Comparison of ENCODE assay signal across 25 cellular contexts in genomic region chr13:33369073-33369472, GRCh38.
DNase-seq lines count a peak whose midpoint lies in the region; ATAC-seq and TF ChIP-seq lines count a peak whose summit lies in the region.
"Had no signal": no experiment of that assay in that cellular context is flagged by ENCODE, and none has a peak within 500 bp of the region (broad histone marks: within the 10 kb centered on the region; RNA-seq: fewer than 3 reads in every experiment).

No MANE protein-coding gene starts in this region.

- no peaks in the 10 kb centered on the region for H3K9me2 ChIP-seq in GM23338 (ENCODE audit: insufficient read depth)

- no peak overlapping the region for H3K4me3 ChIP-seq in GM23338
- H3K4me3 ChIP-seq in parathyroid adenoma (ENCODE audit: low read depth, low read length): no peak overlapping the region
- H3K4me3 ChIP-seq in testis: no peak overlapping the region
- H3K4me3 ChIP-seq: SJSA1 had no signal

- 77 to 82% methylated on average over 3 of the region's 3 CpGs for WGBS in testis, 2 donors

- no peaks in the 10 kb centered on the region for H3K9me3 Mint-ChIP-seq in GM23338
- no peaks in the 10 kb centered on the region for H3K9me3 Mint-ChIP-seq in activated naive CD8-positive, alpha-beta T cell treated with anti-CD3 and anti-CD28 coated beads for 36 hours
- H3K9me3 Mint-ChIP-seq: H9, HFFc6 had no signal

- peak overlapping the region; percentile 75; the same call in 1 of the 2 replicates for H2AFZ ChIP-seq in GM23338
- H2AFZ ChIP-seq in parathyroid adenoma: peak overlapping the region; percentile 13

- TF ChIP-seq CTCF in GM23338 (conservative IDR thresholded peaks at IDR 0.05; ENCODE audit: low read depth in 2 of 2) (no peak), parathyroid adenoma (IDR thresholded peaks at IDR 0.05) (no peak), testis (IDR thresholded peaks at IDR 0.05) (no peak)

- no peak overlapping the region for H3K4me3 Mint-ChIP-seq in GM23338
- no peak overlapping the region for H3K4me3 Mint-ChIP-seq in activated naive CD8-positive, alpha-beta T cell treated with anti-CD3 and anti-CD28 coated beads for 36 hours
- H3K4me3 Mint-ChIP-seq: H9, HFFc6, T-helper 17 cell had no signal

- no peaks in the 10 kb centered on the region for H4K20me1 ChIP-seq in GM23338 (replicated peaks; ENCODE audit: insufficient read depth)

- H3K9ac ChIP-seq in parathyroid adenoma: no peak overlapping the region
- H3K9ac ChIP-seq: KMS-11 had no signal

- TF ChIP-seq POLR2A in testis (IDR thresholded peaks at IDR 0.05): no peak

- no peaks in the 10 kb centered on the region for H3K27me3 Mint-ChIP-seq in GM23338 (ENCODE audit: insufficient read depth, low read depth, poor library complexity)
- no peaks in the 10 kb centered on the region for H3K27me3 Mint-ChIP-seq in activated naive CD8-positive, alpha-beta T cell treated with anti-CD3 and anti-CD28 coated beads for 36 hours

- H3K4me1 ChIP-seq in GM23338 (ENCODE audit: insufficient read depth) (no peaks in the 10 kb centered on the region), parathyroid adenoma (peaks cover 26% of the 10 kb centered on the region), testis (no peaks in the 10 kb centered on the region)
- H3K4me1 ChIP-seq: SJSA1 had no signal

- H3K79me2 ChIP-seq in GM23338 (replicated peaks; ENCODE audit: insufficient read depth): no peaks in the 10 kb centered on the region
- no peaks in the 10 kb centered on the region for H3K79me2 ChIP-seq in parathyroid adenoma

- DNase-seq in NCI-H2227 treated with DMSO at 0.1 percent for 48 hours (lab: John Stamatoyannopoulos, UW) (peak; percentile 2), NCI-H2227 (lab: John Stamatoyannopoulos, UW; ENCODE audit: unreplicated experiment) (no peak), GM23338 (ENCODE audit: low spot score) (no peak), RPMI8226 (peak; percentile 4), testis (no peak), dedifferentiated amniotic fluid mesenchymal stem cell (ENCODE audit: extremely low spot score) (no peak)
- no peak for DNase-seq in activated naive CD8-positive, alpha-beta T cell treated with anti-CD3 and anti-CD28 coated beads for 36 hours
- DNase-seq: 8988T, AML-193, DMS53, H9, HFFc6, NCI-H1436, NCI-H187 treated with DMSO at 0.1 percent for 48 hours, NCI-H2107, NCI-H345, NCI-H524, NCI-H774, OCI-M1, SW 1271, T-helper 17 cell had no signal

- H3K27me3 ChIP-seq in GM23338 (ENCODE audit: insufficient read depth): no peaks in the 10 kb centered on the region
- H3K27me3 ChIP-seq in parathyroid adenoma (ENCODE audit: control insufficient read depth, insufficient read depth, low read length): no peaks in the 10 kb centered on the region
- H3K27me3 ChIP-seq in testis: no peaks in the 10 kb centered on the region
- H3K27me3 ChIP-seq: SJSA1 had no signal

- H3K9me3 ChIP-seq in parathyroid adenoma (ENCODE audit: control insufficient read depth, low read length) (no peaks in the 10 kb centered on the region), testis (no peaks in the 10 kb centered on the region)
- H3K9me3 ChIP-seq: SJSA1 had no signal

- H3K4me1 Mint-ChIP-seq in GM23338: no peaks in the 10 kb centered on the region
- H3K4me1 Mint-ChIP-seq in activated naive CD8-positive, alpha-beta T cell treated with anti-CD3 and anti-CD28 coated beads for 36 hours: peaks cover 13% of the 10 kb centered on the region
- H3K4me1 Mint-ChIP-seq: H9 had no signal

- H3K27ac ChIP-seq in GM23338 (ENCODE audit: low read depth) (no peak overlapping the region), parathyroid adenoma (peak overlapping the region; percentile 58), testis (no peak overlapping the region)
- H3K27ac ChIP-seq: KMS-11, SJSA1 had no signal

- no peak overlapping the region for H3K27ac Mint-ChIP-seq in GM23338
- H3K27ac Mint-ChIP-seq in activated naive CD8-positive, alpha-beta T cell treated with anti-CD3 and anti-CD28 coated beads for 36 hours: no peak overlapping the region
- H3K27ac Mint-ChIP-seq: H9, HFFc6, T-helper 17 cell had no signal

- H3K36me3 Mint-ChIP-seq in GM23338 (ENCODE audit: low read depth): no peaks in the 10 kb centered on the region
- no peaks in the 10 kb centered on the region for H3K36me3 Mint-ChIP-seq in activated naive CD8-positive, alpha-beta T cell treated with anti-CD3 and anti-CD28 coated beads for 36 hours

- no peak overlapping the region for H3K4me2 ChIP-seq in GM23338
- peak overlapping the region; percentile 43 for H3K4me2 ChIP-seq in parathyroid adenoma (ENCODE audit: low read length)
- H3K4me2 ChIP-seq: KMS-11 had no signal

- no peaks in the 10 kb centered on the region for H3F3A ChIP-seq in GM23338 (replicated peaks; ENCODE audit: low read depth)

- no peaks in the 10 kb centered on the region for H3K36me3 ChIP-seq in GM23338 (ENCODE audit: insufficient read depth)
- no peaks in the 10 kb centered on the region for H3K36me3 ChIP-seq in parathyroid adenoma (ENCODE audit: control insufficient read depth, insufficient read depth, low read length)
- no peaks in the 10 kb centered on the region for H3K36me3 ChIP-seq in testis (ENCODE audit: low read depth, missing control alignments)
- H3K36me3 ChIP-seq: SJSA1 had no signal

- intact Hi-C loops in testis (cut with DNase I; ENCODE audit: low total_unique reads): no loop called here

- no peak for ATAC-seq in GM23338
- ATAC-seq: Right ventricle myocardium inferior, T-helper 17 cell had no signal

TF ChIP-seq in GM23338, 12 proteins besides CTCF, POLR2A, EP300 and RAD21 (continues in another document):
- TF ChIP-seq EZH2phosphoT487 (IDR thresholded peaks at IDR 0.05; ENCODE audit: unreplicated experiment) (no peak), POLR2AphosphoS5 (IDR thresholded peaks at IDR 0.05; ENCODE audit: low read depth) (no peak), NANOG (IDR thresholded peaks at IDR 0.05; ENCODE audit: borderline replicate concordance) (no peak), ETS1 (IDR thresholded peaks at IDR 0.05) (no peak)
- TF ChIP-seq, protein P1, sequence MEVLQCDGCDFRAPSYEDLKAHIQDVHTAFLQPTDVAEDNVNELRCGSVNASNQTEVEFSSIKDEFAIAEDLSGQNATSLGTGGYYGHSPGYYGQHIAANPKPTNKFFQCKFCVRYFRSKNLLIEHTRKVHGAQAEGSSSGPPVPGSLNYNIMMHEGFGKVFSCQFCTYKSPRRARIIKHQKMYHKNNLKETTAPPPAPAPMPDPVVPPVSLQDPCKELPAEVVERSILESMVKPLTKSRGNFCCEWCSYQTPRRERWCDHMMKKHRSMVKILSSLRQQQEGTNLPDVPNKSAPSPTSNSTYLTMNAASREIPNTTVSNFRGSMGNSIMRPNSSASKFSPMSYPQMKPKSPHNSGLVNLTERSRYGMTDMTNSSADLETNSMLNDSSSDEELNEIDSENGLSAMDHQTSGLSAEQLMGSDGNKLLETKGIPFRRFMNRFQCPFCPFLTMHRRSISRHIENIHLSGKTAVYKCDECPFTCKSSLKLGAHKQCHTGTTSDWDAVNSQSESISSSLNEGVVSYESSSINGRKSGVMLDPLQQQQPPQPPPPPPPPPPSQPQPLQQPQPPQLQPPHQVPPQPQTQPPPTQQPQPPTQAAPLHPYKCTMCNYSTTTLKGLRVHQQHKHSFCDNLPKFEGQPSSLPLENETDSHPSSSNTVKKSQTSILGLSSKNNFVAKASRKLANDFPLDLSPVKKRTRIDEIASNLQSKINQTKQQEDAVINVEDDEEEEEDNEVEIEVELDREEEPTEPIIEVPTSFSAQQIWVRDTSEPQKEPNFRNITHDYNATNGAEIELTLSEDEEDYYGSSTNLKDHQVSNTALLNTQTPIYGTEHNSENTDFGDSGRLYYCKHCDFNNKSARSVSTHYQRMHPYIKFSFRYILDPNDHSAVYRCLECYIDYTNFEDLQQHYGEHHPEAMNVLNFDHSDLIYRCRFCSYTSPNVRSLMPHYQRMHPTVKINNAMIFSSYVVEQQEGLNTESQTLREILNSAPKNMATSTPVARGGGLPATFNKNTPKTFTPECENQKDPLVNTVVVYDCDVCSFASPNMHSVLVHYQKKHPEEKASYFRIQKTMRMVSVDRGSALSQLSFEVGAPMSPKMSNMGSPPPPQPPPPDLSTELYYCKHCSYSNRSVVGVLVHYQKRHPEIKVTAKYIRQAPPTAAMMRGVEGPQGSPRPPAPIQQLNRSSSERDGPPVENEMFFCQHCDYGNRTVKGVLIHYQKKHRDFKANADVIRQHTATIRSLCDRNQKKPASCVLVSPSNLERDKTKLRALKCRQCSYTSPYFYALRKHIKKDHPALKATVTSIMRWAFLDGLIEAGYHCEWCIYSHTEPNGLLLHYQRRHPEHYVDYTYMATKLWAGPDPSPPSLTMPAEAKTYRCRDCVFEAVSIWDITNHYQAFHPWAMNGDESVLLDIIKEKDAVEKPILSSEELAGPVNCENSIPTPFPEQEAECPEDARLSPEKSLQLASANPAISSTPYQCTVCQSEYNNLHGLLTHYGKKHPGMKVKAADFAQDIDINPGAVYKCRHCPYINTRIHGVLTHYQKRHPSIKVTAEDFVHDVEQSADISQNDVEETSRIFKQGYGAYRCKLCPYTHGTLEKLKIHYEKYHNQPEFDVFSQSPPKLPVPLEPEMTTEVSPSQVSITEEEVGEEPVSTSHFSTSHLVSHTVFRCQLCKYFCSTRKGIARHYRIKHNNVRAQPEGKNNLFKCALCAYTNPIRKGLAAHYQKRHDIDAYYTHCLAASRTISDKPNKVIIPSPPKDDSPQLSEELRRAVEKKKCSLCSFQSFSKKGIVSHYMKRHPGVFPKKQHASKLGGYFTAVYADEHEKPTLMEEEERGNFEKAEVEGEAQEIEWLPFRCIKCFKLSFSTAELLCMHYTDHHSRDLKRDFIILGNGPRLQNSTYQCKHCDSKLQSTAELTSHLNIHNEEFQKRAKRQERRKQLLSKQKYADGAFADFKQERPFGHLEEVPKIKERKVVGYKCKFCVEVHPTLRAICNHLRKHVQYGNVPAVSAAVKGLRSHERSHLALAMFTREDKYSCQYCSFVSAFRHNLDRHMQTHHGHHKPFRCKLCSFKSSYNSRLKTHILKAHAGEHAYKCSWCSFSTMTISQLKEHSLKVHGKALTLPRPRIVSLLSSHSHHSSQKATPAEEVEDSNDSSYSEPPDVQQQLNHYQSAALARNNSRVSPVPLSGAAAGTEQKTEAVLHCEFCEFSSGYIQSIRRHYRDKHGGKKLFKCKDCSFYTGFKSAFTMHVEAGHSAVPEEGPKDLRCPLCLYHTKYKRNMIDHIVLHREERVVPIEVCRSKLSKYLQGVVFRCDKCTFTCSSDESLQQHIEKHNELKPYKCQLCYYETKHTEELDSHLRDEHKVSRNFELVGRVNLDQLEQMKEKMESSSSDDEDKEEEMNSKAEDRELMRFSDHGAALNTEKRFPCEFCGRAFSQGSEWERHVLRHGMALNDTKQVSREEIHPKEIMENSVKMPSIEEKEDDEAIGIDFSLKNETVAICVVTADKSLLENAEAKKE (CRISPR knock-in tag; IDR thresholded peaks at IDR 0.05): no peak

Comparison
In these comparisons a context has a peak if more than half of its experiments do, and no peak if none do; other contexts are left out.
1. DNase-seq: peak in NCI-H2227 treated with DMSO at 0.1 percent for 48 hours (single experiment) and RPMI8226 (single experiment); none in NCI-H2227 (single experiment), GM23338 (single experiment), testis (single experiment), dedifferentiated amniotic fluid mesenchymal stem cell (single experiment) and activated naive CD8-positive, alpha-beta T cell treated with anti-CD3 and anti-CD28 coated beads for 36 hours (single experiment).